20 cellular contexts compared by ENCODE assay signal in genomic region chr6:43468748-43469681, GRCh38. TPM values are rescaled to one million over a fixed set of nuclear protein-coding genes. Genes with fewer than 3 reads are reported as not detected.
DNase-seq lines count a peak whose midpoint lies in the region; ATAC-seq and TF ChIP-seq lines count a peak whose summit lies in the region.
"Had no signal": no experiment of that assay in that cellular context is flagged by ENCODE, and none has a peak within 500 bp of the region (broad histone marks: within the 10 kb centered on the region; RNA-seq: fewer than 3 reads in every experiment).

No MANE protein-coding gene starts in this region.

- no peak overlapping the region for H3K4me3 ChIP-seq in aorta (ENCODE audit: low read length in 2 of 2)
- H3K4me3 ChIP-seq in CD8-positive, alpha-beta T cell (ENCODE audit: low read depth, low read length), result no peak overlapping the region
- H3K4me3 ChIP-seq: A549, dorsolateral prefrontal cortex, ovary, SJCRH30, upper lobe of right lung had no signal

- no peaks in the 10 kb centered on the region for H3K4me1 Mint-ChIP-seq in CD8-positive, alpha-beta T cell (ENCODE audit: low read depth)

- no peaks in the 10 kb centered on the region for H3K9me3 ChIP-seq in aorta (ENCODE audit: control insufficient read depth, low read length)
- no peaks in the 10 kb centered on the region for H3K9me3 ChIP-seq in CD8-positive, alpha-beta T cell (ENCODE audit: low read length)
- H3K9me3 ChIP-seq: A549, ovary, SJCRH30, upper lobe of right lung had no signal

- H3K36me3 ChIP-seq in aorta (ENCODE audit: control insufficient read depth in 1 of 2, insufficient read depth in 2 of 2, low read length in 1 of 2), result no peaks in the 10 kb centered on the region
- no peaks in the 10 kb centered on the region for H3K36me3 ChIP-seq in CD8-positive, alpha-beta T cell (ENCODE audit: insufficient read depth, low read length)
- H3K36me3 ChIP-seq: brain microvascular endothelial cell, ovary, SJCRH30, upper lobe of right lung had no signal

- H3K4me1 ChIP-seq in aorta (ENCODE audit: control insufficient read depth in 1 of 2, insufficient read depth in 2 of 2, low read length in 2 of 2), result no peaks in the 10 kb centered on the region
- H3K4me1 ChIP-seq in CD8-positive, alpha-beta T cell (ENCODE audit: insufficient read depth, low read length), result no peaks in the 10 kb centered on the region
- H3K4me1 ChIP-seq: A549, SJCRH30, upper lobe of right lung had no signal

- H3K27ac ChIP-seq in aorta (ENCODE audit: low read depth in 1 of 2, low read length in 2 of 2), result no peak overlapping the region
- H3K27ac ChIP-seq in CD8-positive, alpha-beta T cell (ENCODE audit: low read depth, low read length), result no peak overlapping the region
- H3K27ac ChIP-seq: A549, brain microvascular endothelial cell, C4-2B, ovary, SJCRH30, upper lobe of right lung had no signal

- no peaks in the 10 kb centered on the region for H3K36me3 Mint-ChIP-seq in CD8-positive, alpha-beta T cell

- peak; percentile 85 for ATAC-seq in Right ventricle myocardium inferior
- peak; percentile 36 for ATAC-seq in esophagus mucosa
- ATAC-seq in aorta (ENCODE audit: low FRiP score), result peak; percentile 26
- ATAC-seq in CD8-positive, alpha-beta T cell, result no peak
- ATAC-seq in GM21825 (IDR thresholded peaks at IDR 0.05; ENCODE audit: unreplicated experiment), result no peak
- ATAC-seq: upper lobe of right lung had no signal

- H3K4me3 Mint-ChIP-seq in CD8-positive, alpha-beta T cell, result no peak overlapping the region
- H3K4me3 Mint-ChIP-seq: T-helper 2 cell treated with Interferon-gamma antibody and Interleukin-4, amounts not matched to agents 5 μg/mL and 100 μg/mL, for 36 hours had no signal

- intact Hi-C loops in Right ventricle myocardium inferior (cut with DNase I), result no loop called here
- intact Hi-C loops in cardiac septum (cut with DNase I), result no loop called here
- intact Hi-C loops in aorta (cut with DNase I), result no loop called here
- intact Hi-C loops in CD8-positive, alpha-beta T cell (cut with DNase I, micrococcal nuclease), result no loop called here

- H3K27me3 Mint-ChIP-seq in CD8-positive, alpha-beta T cell (ENCODE audit: low read depth), result peaks cover 36% of the 10 kb centered on the region

- H3K9me3 Mint-ChIP-seq in CD8-positive, alpha-beta T cell, result no peaks in the 10 kb centered on the region
- H3K9me3 Mint-ChIP-seq: T-helper 2 cell treated with Interferon-gamma antibody and Interleukin-4, amounts not matched to agents 5 μg/mL and 100 μg/mL, for 36 hours had no signal

- CTCF ChIA-PET in CD8-positive, alpha-beta T cell (lab: Charles Lee), result no interaction called here

- no peak overlapping the region for H3K27ac Mint-ChIP-seq in CD8-positive, alpha-beta T cell
- H3K27ac Mint-ChIP-seq: T-helper 2 cell treated with Interferon-gamma antibody and Interleukin-4, amounts not matched to agents 5 μg/mL and 100 μg/mL, for 36 hours had no signal

- TF ChIP-seq CTCF in CD8-positive, alpha-beta T cell (IDR thresholded peaks at IDR 0.05), result no peak

- no peaks in the 10 kb centered on the region for H3K27me3 ChIP-seq in aorta (ENCODE audit: control insufficient read depth in 1 of 2, insufficient read depth in 2 of 2, low read length in 1 of 2)
- H3K27me3 ChIP-seq in CD8-positive, alpha-beta T cell (ENCODE audit: insufficient read depth, low read length), result no peaks in the 10 kb centered on the region
- H3K27me3 ChIP-seq: brain microvascular endothelial cell, ovary, SJCRH30 had no signal

- DNase-seq in Right ventricle myocardium inferior (ENCODE audit: missing footprints) (no peak), cardiac septum (ENCODE audit: low spot score) (no peak), aorta (no peak)
- no peak for DNase-seq in CD8-positive, alpha-beta T cell
- DNase-seq: activated CD4-positive, alpha-beta T cell treated with anti-CD3 and anti-CD28 coated beads for 4 hours; activated naive CD4-positive, alpha-beta T cell treated with anti-CD3 and anti-CD28 coated beads, Interleukin-2, amount 50 U/mL, for 16 hours; brain microvascular endothelial cell; DMS53; dorsolateral prefrontal cortex; NCI-H446; ovary; SJCRH30; stimulated activated naive CD4-positive, alpha-beta T cell treated with Interleukin-2 at 50 U/mL for 16 hours; upper lobe of right lung had no signal

- WGBS in aorta, 2 donors, result 68 to 71% methylated on average over 13 of the region's 13 CpGs

- POLR2A ChIA-PET in CD8-positive, alpha-beta T cell (lab: Charles Lee), result no interaction called here

RNA-seq across cellular contexts. Expression of gene TJAP1, which starts 8.4 kb away (rescaled TPM):
- 17.4 TPM for total RNA-seq in Right ventricle myocardium inferior
- 25.1 TPM for total RNA-seq in cardiac septum
- 8.9 TPM for total RNA-seq in esophagus mucosa
- total RNA-seq in aorta, result 10 to 100 TPM; 30.6 to 35.5 TPM
- 10 to 100 TPM in 1 of 2 donors, 1 to 10 TPM in 1; 6.3 to 38.7 TPM for polyA plus RNA-seq in aorta
- 10 to 100 TPM; 29.2 to 29.7 TPM for total RNA-seq in CD8-positive, alpha-beta T cell

RNA-seq across cellular contexts. Expression of gene DLK2, which starts 13.7 kb away (rescaled TPM):
- total RNA-seq in Right ventricle myocardium inferior (1.9 TPM), cardiac septum (2.9 TPM), esophagus mucosa (8.9 TPM), aorta (not detected)
- polyA plus RNA-seq in aorta, result not detected
- under 1 TPM; 0.56 to 0.71 TPM for total RNA-seq in CD8-positive, alpha-beta T cell
- total RNA-seq: kidney epithelial cell had no signal

RNA-seq across cellular contexts. Expression of gene LRRC73, which starts 41.1 kb away (rescaled TPM):
- 1.6 TPM for total RNA-seq in Right ventricle myocardium inferior
- total RNA-seq in cardiac septum, result 1.5 TPM
- total RNA-seq in esophagus mucosa, result 0.20 TPM
- total RNA-seq in aorta, result under 1 TPM; 0.39 to 0.62 TPM
- polyA plus RNA-seq in aorta, result 1 to 10 TPM in 1 of 2 donors, under 1 TPM in 1; 0.50 to 1.6 TPM
- total RNA-seq in CD8-positive, alpha-beta T cell, result under 1 TPM; 0.56 to 0.90 TPM
- total RNA-seq: kidney epithelial cell had no signal

RNA-seq across cellular contexts. Expression of gene ABCC10, which starts 41.7 kb away (rescaled TPM):
- total RNA-seq in Right ventricle myocardium inferior (14.8 TPM), cardiac septum (9.3 TPM), esophagus mucosa (18.3 TPM), aorta (10 to 100 TPM; 19.5 to 30.5 TPM)
- polyA plus RNA-seq in aorta, result 10 to 100 TPM in 1 of 2 donors, 1 to 10 TPM in 1; 1.4 to 35.1 TPM
- total RNA-seq in CD8-positive, alpha-beta T cell, result 10 to 100 TPM; 39.7 to 45.5 TPM

RNA-seq across cellular contexts. Expression of gene YIPF3, which starts 47.7 kb away (rescaled TPM):
- 72.2 TPM for total RNA-seq in Right ventricle myocardium inferior
- 65.7 TPM for total RNA-seq in cardiac septum
- 41.8 TPM for total RNA-seq in esophagus mucosa
- 10 to 100 TPM; 64.5 to 78.5 TPM for total RNA-seq in aorta
- polyA plus RNA-seq in aorta, result 100 to 1,000 TPM in 1 of 2 donors, 10 to 100 TPM in 1; 33.4 to 103 TPM
- total RNA-seq in CD8-positive, alpha-beta T cell, result 10 to 100 TPM; 51.0 to 52.5 TPM

Comparison
In these comparisons a context has a peak if more than half of its experiments do, and no peak if none do; other contexts are left out.
1. ATAC-seq: peak in Right ventricle myocardium inferior (single experiment), esophagus mucosa (single experiment) and aorta (single experiment); none in CD8-positive, alpha-beta T cell (single experiment) and GM21825 (single experiment).